ENCODE assay signal across 22 cellular contexts in genomic region chr5:33330992-33331391, GRCh38.
"Had no signal": no experiment of that assay in that cellular context is flagged by ENCODE, and none has a peak within 500 bp of the region (broad histone marks: within the 10 kb centered on the region; RNA-seq: fewer than 3 reads in every experiment).

No MANE protein-coding gene starts in this region.

- H3K9ac ChIP-seq: parathyroid adenoma had no signal

- H3K4me3 ChIP-seq: dorsolateral prefrontal cortex, esophagus muscularis mucosa, gastrocnemius medialis, prostate gland, right atrium auricular region, stomach, thoracic aorta, transverse colon had no signal

- H3K27me3 ChIP-seq: esophagus muscularis mucosa, gastrocnemius medialis, right atrium auricular region, stomach, transverse colon had no signal

- H3K4me1 Mint-ChIP-seq: immature natural killer cell had no signal

- FAIRE-seq: kidney, small intestine had no signal

- H2AFZ ChIP-seq: parathyroid adenoma had no signal

- H3K27ac Mint-ChIP-seq: immature natural killer cell, naive B cell had no signal

- H3K9me3 ChIP-seq: esophagus muscularis mucosa, gastrocnemius medialis, prostate gland, right atrium auricular region, stomach, thoracic aorta, transverse colon had no signal

- DNase-seq: cortex of kidney; dorsolateral prefrontal cortex; effector CD8-positive, alpha-beta T cell; gastrocnemius medialis; immature natural killer cell; kidney; left cardiac atrium; left ventricle myocardium superior; mesendoderm; naive B cell; nephron progenitor cell; small intestine; stimulated activated CD4-positive, alpha-beta T cell treated with anti-CD3 and anti-CD28 coated beads, Interleukin-12 subunit alpha, Interleukin-12 subunit beta, amount 100 ng/mL, for 4 hours; stimulated activated naive CD4-positive, alpha-beta T cell; stomach; substantia nigra; transverse colon had no signal

- H3K36me3 ChIP-seq: esophagus muscularis mucosa, gastrocnemius medialis, prostate gland, right atrium auricular region, stomach, thoracic aorta, transverse colon had no signal

- H3K79me2 ChIP-seq: parathyroid adenoma had no signal

- H3K27me3 Mint-ChIP-seq: naive B cell had no signal

- H3K4me1 ChIP-seq: parathyroid adenoma, prostate gland, right atrium auricular region had no signal

- H3K27ac ChIP-seq: dorsolateral prefrontal cortex, gastrocnemius medialis, parathyroid adenoma, prostate gland, right atrium auricular region, stomach, thoracic aorta had no signal

- H3K4me3 Mint-ChIP-seq: immature natural killer cell, naive B cell, nephron progenitor cell had no signal

- H3K36me3 Mint-ChIP-seq: immature natural killer cell, naive B cell had no signal

- H3K9me3 Mint-ChIP-seq: nephron progenitor cell had no signal
